Comparison of ENCODE assay signal across 11 cellular contexts in the genomic region with DNA sequence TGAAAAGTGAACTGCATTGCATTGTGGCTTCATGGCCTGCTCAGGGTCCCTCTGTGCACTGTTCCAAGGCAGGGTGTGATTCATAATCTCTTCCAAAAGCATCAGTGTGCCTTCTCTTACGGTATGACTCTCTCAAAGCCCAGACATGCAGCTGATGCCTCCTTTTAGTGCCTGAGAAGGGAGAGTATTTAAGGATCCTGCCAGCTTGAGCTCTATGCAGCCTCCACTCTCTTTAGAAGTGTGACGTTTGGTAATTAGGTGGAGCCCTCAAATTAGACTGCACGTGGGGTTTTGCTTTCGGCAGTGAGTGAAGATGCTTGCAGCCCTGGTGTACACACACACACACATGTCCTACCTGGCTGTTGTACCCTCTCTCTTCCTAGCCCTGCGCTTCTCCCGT. TPM values are rescaled to one million over a fixed set of nuclear protein-coding genes. Genes with fewer than 3 reads are reported as not detected.
DNase-seq lines count a peak whose midpoint lies in the region; ATAC-seq lines count a peak whose summit lies in the region.
"Had no signal": no experiment of that assay in that cellular context is flagged by ENCODE, and none has a peak within 500 bp of the region (broad histone marks: within the 10 kb centered on the region; RNA-seq: fewer than 3 reads in every experiment).

No MANE protein-coding gene starts in this region.

- H3K27me3 Mint-ChIP-seq in activated naive CD4-positive, alpha-beta T cell treated with anti-CD3 and anti-CD28 coated beads for 36 hours (ENCODE audit: low read depth) = no peaks in the 10 kb centered on the region
- H3K27me3 Mint-ChIP-seq in effector memory CD8-positive, alpha-beta T cell = no peaks in the 10 kb centered on the region

- no peak for ATAC-seq in effector memory CD8-positive, alpha-beta T cell (replicated peaks)
- ATAC-seq in HG02973 (IDR thresholded peaks at IDR 0.05; ENCODE audit: unreplicated experiment) = no peak

- H3K27ac Mint-ChIP-seq in activated naive CD4-positive, alpha-beta T cell treated with anti-CD3 and anti-CD28 coated beads for 36 hours = peak overlapping the region; percentile 81
- H3K27ac Mint-ChIP-seq in effector memory CD8-positive, alpha-beta T cell = peak overlapping the region; percentile 46 to 92
- H3K27ac Mint-ChIP-seq: mesothelial cell of epicardium had no signal

- intact Hi-C loops in activated naive CD4-positive, alpha-beta T cell treated with anti-CD3 and anti-CD28 coated beads for 36 hours (cut with micrococcal nuclease) = loop anchor here (5.0 kb wide), 2 partner anchors 185 to 1325 kb away; no protein-coding TSS in a partner anchor

- DNase-seq in activated naive CD4-positive, alpha-beta T cell treated with anti-CD3 and anti-CD28 coated beads for 36 hours = peak; percentile 50
- no peak for DNase-seq in activated naive CD4-positive, alpha-beta T cell treated with Interleukin-2 at 50 U/mL for 16 hours
- DNase-seq in SW480 (ENCODE audit: low spot score) = peak; percentile 42
- DNase-seq in effector memory CD8-positive, alpha-beta T cell = no peak
- DNase-seq in stimulated activated naive CD4-positive, alpha-beta T cell treated with Interleukin-2 at 50 U/mL for 16 hours (lab: John Stamatoyannopoulos, UW) = peak; percentile 10
- no peak for DNase-seq in HuH-7.5 (ENCODE audit: low spot score)
- no peak for DNase-seq in HPDE6-E6E7 (ENCODE audit: extremely low spot score)
- DNase-seq: BE2C, NCI-H1092 treated with DMSO at 0.1 percent for 48 hours had no signal

- H3K9me3 Mint-ChIP-seq in activated naive CD4-positive, alpha-beta T cell treated with anti-CD3 and anti-CD28 coated beads for 36 hours = peaks cover 3% of the 10 kb centered on the region
- H3K9me3 Mint-ChIP-seq in effector memory CD8-positive, alpha-beta T cell = peaks cover 0 to 2% of the 10 kb centered on the region in 2 donors

- H3K4me1 Mint-ChIP-seq in activated naive CD4-positive, alpha-beta T cell treated with anti-CD3 and anti-CD28 coated beads for 36 hours (ENCODE audit: low read depth) = peaks cover 44% of the 10 kb centered on the region
- H3K4me1 Mint-ChIP-seq in effector memory CD8-positive, alpha-beta T cell (ENCODE audit: low read depth in 2 of 2) = peaks cover 23 to 32% of the 10 kb centered on the region in 2 donors

- H3K36me3 Mint-ChIP-seq in activated naive CD4-positive, alpha-beta T cell treated with anti-CD3 and anti-CD28 coated beads for 36 hours (ENCODE audit: low read depth) = peaks cover 10% of the 10 kb centered on the region
- H3K36me3 Mint-ChIP-seq in effector memory CD8-positive, alpha-beta T cell (ENCODE audit: insufficient read depth) = peaks cover 9% of the 10 kb centered on the region

- CTCF ChIA-PET in activated naive CD4-positive, alpha-beta T cell treated with anti-CD3 and anti-CD28 coated beads for 36 hours (lab: Charles Lee) = interaction anchor here (0.6 to 1.0 kb wide), 2 partner anchors 9 to 1186 kb away, joined by 3 to 5 read pairs; no protein-coding TSS in a partner anchor

- peak overlapping the region; percentile 90 for H3K4me3 Mint-ChIP-seq in activated naive CD4-positive, alpha-beta T cell treated with anti-CD3 and anti-CD28 coated beads for 36 hours
- peak overlapping the region; percentile 84 to 97 for H3K4me3 Mint-ChIP-seq in effector memory CD8-positive, alpha-beta T cell

RNA-seq across cellular contexts. Expression of gene C1orf174, which starts 2.5 kb away (rescaled TPM):
- total RNA-seq in activated naive CD4-positive, alpha-beta T cell treated with anti-CD3 and anti-CD28 coated beads for 36 hours = 10 to 100 TPM; 29.5 to 30.6 TPM

RNA-seq across cellular contexts. Expression of gene DFFB, which starts 45.3 kb away (rescaled TPM):
- 1 to 10 TPM; 6.3 to 6.5 TPM for total RNA-seq in activated naive CD4-positive, alpha-beta T cell treated with anti-CD3 and anti-CD28 coated beads for 36 hours

RNA-seq across cellular contexts. Expression of gene CEP104, which starts 45.5 kb away (rescaled TPM):
- 10 to 100 TPM; 25.4 to 27.3 TPM for total RNA-seq in activated naive CD4-positive, alpha-beta T cell treated with anti-CD3 and anti-CD28 coated beads for 36 hours

Comparison
In these comparisons a context has a peak if more than half of its experiments do, and no peak if none do; other contexts are left out.
1. DNase-seq: peak in activated naive CD4-positive, alpha-beta T cell treated with anti-CD3 and anti-CD28 coated beads for 36 hours (single experiment), SW480 (single experiment) and stimulated activated naive CD4-positive, alpha-beta T cell treated with Interleukin-2 at 50 U/mL for 16 hours (single experiment); none in activated naive CD4-positive, alpha-beta T cell treated with Interleukin-2 at 50 U/mL for 16 hours (single experiment), effector memory CD8-positive, alpha-beta T cell (0 of 3), HuH-7.5 (single experiment) and HPDE6-E6E7 (single experiment).